Comparison of ENCODE assay signal across 8 cellular contexts in the genomic region with DNA sequence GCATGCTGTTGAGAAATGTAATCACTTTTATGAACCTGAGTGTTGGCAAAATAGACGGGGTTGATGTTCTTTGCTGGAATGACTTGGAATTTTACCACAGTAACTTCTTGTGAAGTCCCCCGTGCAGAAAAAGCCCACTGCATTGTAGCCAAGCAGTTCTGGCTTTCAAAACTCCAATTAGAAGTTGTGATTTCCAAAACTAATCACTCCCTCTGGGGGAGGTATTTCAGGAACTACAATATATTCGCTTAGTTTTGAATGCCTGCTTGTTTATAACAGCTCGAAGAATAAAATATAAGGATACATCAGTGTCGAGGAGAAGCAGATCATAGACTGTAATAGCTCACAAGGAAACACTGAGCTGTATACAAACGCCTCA.
DNase-seq lines count a peak whose midpoint lies in the region; ATAC-seq and TF ChIP-seq lines count a peak whose summit lies in the region.

No MANE protein-coding gene starts in this region.

- H3K9ac ChIP-seq in ES-I3 (ENCODE audit: low read depth, low read length) = peak overlapping the region; percentile 89

- no peaks in the 10 kb centered on the region for H3K9me3 Mint-ChIP-seq in type B pancreatic cell

- peak; percentile 15 for ATAC-seq in HG03520 (IDR thresholded peaks at IDR 0.05; ENCODE audit: unreplicated experiment)

- H3K36me3 Mint-ChIP-seq in type B pancreatic cell = peaks cover 8% of the 10 kb centered on the region

- TF ChIP-seq POLR2A in breast epithelium (IDR thresholded peaks at IDR 0.05) = no peak
- TF ChIP-seq POLR2A in lower leg skin (IDR thresholded peaks at IDR 0.05) = no peak

- 3 to 8% methylated on average over 6 of the region's 6 CpGs for WGBS in lower leg skin, 2 donors

- H3K27me3 Mint-ChIP-seq in type B pancreatic cell = peaks cover 14% of the 10 kb centered on the region

- H3K27ac ChIP-seq in breast epithelium = peak overlapping the region; percentile 86

- H3K4me3 Mint-ChIP-seq in type B pancreatic cell = peak overlapping the region; percentile 87

- no peaks in the 10 kb centered on the region for H3K27me3 ChIP-seq in breast epithelium

- DNase-seq in breast epithelium (ENCODE audit: low spot score in 2 of 2) = no peak
- DNase-seq in lower leg skin (ENCODE audit: low spot score in 2 of 2) = no peak
- DNase-seq in type B pancreatic cell (ENCODE audit: extremely low spot score, unreplicated experiment) = no peak
- no peak for DNase-seq in NCI-H2081 treated with DMSO at 0.1 percent for 48 hours (lab: John Stamatoyannopoulos, UW)
- no peak for DNase-seq in DMS 273 (lab: John Stamatoyannopoulos, UW; ENCODE audit: unreplicated experiment)
- DNase-seq in stimulated activated CD8-positive, alpha-beta memory T cell treated with anti-CD3 and anti-CD28 coated beads, Interleukin-4, amount 100 ng/mL, for 48 hours = no peak

- H3K4me1 Mint-ChIP-seq in type B pancreatic cell (ENCODE audit: unreplicated experiment) = peaks cover 8% of the 10 kb centered on the region

- H3K27ac Mint-ChIP-seq in type B pancreatic cell = peak overlapping the region; percentile 70

- H3K9me3 ChIP-seq in ES-I3 (ENCODE audit: control insufficient read depth, insufficient read depth, low read length) (no peaks in the 10 kb centered on the region), breast epithelium (no peaks in the 10 kb centered on the region)

- TF ChIP-seq CTCF in breast epithelium (IDR thresholded peaks at IDR 0.05) (no peak), lower leg skin (IDR thresholded peaks at IDR 0.05) (no peak), type B pancreatic cell (conservative IDR thresholded peaks at IDR 0.05) (no peak)

- H3K36me3 ChIP-seq in ES-I3 (ENCODE audit: insufficient read depth, low read length) (no peaks in the 10 kb centered on the region), breast epithelium (no peaks in the 10 kb centered on the region)

- H3K4me1 ChIP-seq in ES-I3 (ENCODE audit: insufficient read depth, low read length) (peaks cover 11% of the 10 kb centered on the region; the same call in 1 of the 2 replicates), breast epithelium (no peaks in the 10 kb centered on the region)

- H3K4me3 ChIP-seq in breast epithelium (peak overlapping the region; percentile 70 to 80 (median 79)), lower leg skin (ENCODE audit: low read depth, poor library complexity, severe bottlenecking) (peak overlapping the region; percentile 39)

- intact Hi-C loops in breast epithelium (cut with DNase I; ENCODE audit: low total_unique reads) = no loop called here
- intact Hi-C loops in lower leg skin (cut with DNase I; ENCODE audit: low total_unique reads) = no loop called here
